In the genomic region with DNA sequence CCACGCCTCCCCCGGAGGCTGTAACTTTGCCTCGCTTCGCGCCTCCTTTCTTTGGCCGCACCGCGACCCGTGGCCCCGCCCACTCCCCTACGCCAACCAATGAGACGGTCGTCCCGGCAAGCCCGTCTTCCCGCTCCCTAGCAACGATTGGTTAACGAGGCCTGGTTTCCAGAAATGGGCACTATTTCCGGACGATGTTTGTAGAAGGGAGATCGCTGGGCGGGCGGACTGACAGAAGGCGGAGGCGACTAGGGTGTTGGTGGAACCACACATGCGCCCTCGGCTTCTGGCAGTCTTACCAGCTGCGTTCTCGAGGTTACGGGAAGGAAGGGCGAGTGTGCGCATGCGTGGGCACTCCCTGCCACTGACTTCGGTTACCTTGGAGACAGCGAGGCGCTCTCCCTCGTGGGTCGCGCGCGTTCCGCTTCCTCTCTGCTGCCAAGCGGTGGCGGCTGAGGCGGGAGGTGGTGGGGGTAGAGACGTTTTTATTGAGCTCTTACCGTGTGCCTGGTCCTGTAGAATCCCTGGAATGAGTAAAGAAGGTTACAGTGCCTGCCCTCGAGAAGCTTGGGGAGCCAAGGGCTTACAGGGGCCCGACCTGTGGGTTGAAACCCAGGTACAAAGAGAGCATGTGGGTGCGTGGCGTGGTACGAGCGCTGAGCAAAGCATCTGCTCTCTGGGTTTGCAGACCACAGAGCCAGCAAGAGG, we compare ENCODE assay signal across 1 cellular context.
TF ChIP-seq lines count a peak whose summit lies in the region.

No MANE protein-coding gene starts in this region.

TF ChIP-seq in H1, 55 proteins besides CTCF, POLR2A, EP300 and RAD21:
- TF ChIP-seq TAF7 (optimal IDR thresholded peaks at IDR 0.05; ENCODE audit: borderline replicate concordance, low read depth, low read length) (no peak), GABPA (IDR thresholded peaks at IDR 0.05; ENCODE audit: borderline replicate concordance, insufficient read depth, low read length) (no peak), PHF8 (conservative IDR thresholded peaks at IDR 0.05; ENCODE audit: low read depth, low read length) (peak; percentile 37; the same call in 1 of the 2 replicates), CHD2 (IDR thresholded peaks at IDR 0.05; ENCODE audit: low read length) (peak; percentile 78), SIRT6 (IDR thresholded peaks at IDR 0.05; ENCODE audit: low read length) (no peak), ZNF274 (IDR thresholded peaks at IDR 0.05; ENCODE audit: borderline replicate concordance, extremely low read depth, low read length) (no peak), GTF2F1 (IDR thresholded peaks at IDR 0.05; ENCODE audit: borderline replicate concordance, low read depth, low read length) (no peak), SAP30 (IDR thresholded peaks at IDR 0.05; ENCODE audit: insufficient read depth, insufficient replicate concordance, low read length) (peak; percentile 97), ASH2L (IDR thresholded peaks at IDR 0.05; ENCODE audit: low read length) (peak; percentile 9), CREB1 (IDR thresholded peaks at IDR 0.05) (0 out of 2 replicates have a peak, but pooled peaks have one; percentile 41), EZH2 (IDR thresholded peaks at IDR 0.05; ENCODE audit: low read depth, low read length, severe bottlenecking) (no peak), KDM5A (IDR thresholded peaks at IDR 0.05; ENCODE audit: low read length) (no peak), RFX5 (IDR thresholded peaks at IDR 0.05; ENCODE audit: borderline replicate concordance, low read depth, low read length) (0 out of 2 replicates have a peak, but pooled peaks have one; percentile 14), RNF2 (IDR thresholded peaks at IDR 0.05; ENCODE audit: borderline replicate concordance, low read depth, low read length, missing control alignments, poor library complexity, severe bottlenecking) (no peak), CBX5 (IDR thresholded peaks at IDR 0.05; ENCODE audit: low read depth, low read length) (no peak), SRF (IDR thresholded peaks at IDR 0.05; ENCODE audit: low read depth, low read length) (peak; percentile 100), SIX5 (IDR thresholded peaks at IDR 0.05; ENCODE audit: low read depth, low read length) (no peak), HDAC2 (IDR thresholded peaks at IDR 0.05; ENCODE audit: borderline replicate concordance in 1 of 2, low read depth in 2 of 2, low read length in 2 of 2) (peak in 1 of 2 experiments; percentile 60; a peak in 2 of 4 replicates), TEAD4 (IDR thresholded peaks at IDR 0.05; ENCODE audit: low read depth, low read length) (no peak), RBBP5 (IDR thresholded peaks at IDR 0.05; ENCODE audit: borderline replicate concordance, low read depth, low read length) (no peak), POLR2AphosphoS5 (IDR thresholded peaks at IDR 0.05; ENCODE audit: low read depth, low read length) (peak; percentile 29; the same call in 1 of the 2 replicates), SP1 (IDR thresholded peaks at IDR 0.05; ENCODE audit: low read depth, low read length) (peak; percentile 87), RXRA (IDR thresholded peaks at IDR 0.05; ENCODE audit: insufficient read depth, low read depth, low read length) (no peak), POU5F1 (IDR thresholded peaks at IDR 0.05; ENCODE audit: low read depth, low read length) (no peak), SP2 (IDR thresholded peaks at IDR 0.05; ENCODE audit: low read length) (no peak; the same call in 1 of the 2 replicates), FOSL1 (IDR thresholded peaks at IDR 0.05; ENCODE audit: insufficient read depth, low read depth, low read length) (no peak), CHD1 (IDR thresholded peaks at IDR 0.05; ENCODE audit: low read depth, low read length) (no peak), TBP (IDR thresholded peaks at IDR 0.05; ENCODE audit: low read depth, low read length) (peak; percentile 52), CEBPB (IDR thresholded peaks at IDR 0.05; ENCODE audit: low read depth, low read length) (no peak), TAF1 (IDR thresholded peaks at IDR 0.05; ENCODE audit: low read depth, low read length) (0 out of 2 replicates have a peak, but pooled peaks have one; percentile 37), BRCA1 (IDR thresholded peaks at IDR 0.05; ENCODE audit: low read depth, low read length) (no peak), TCF12 (IDR thresholded peaks at IDR 0.05; ENCODE audit: low read depth, low read length) (no peak), MAFK (IDR thresholded peaks at IDR 0.05; ENCODE audit: low read depth, low read length) (no peak), NRF1 (IDR thresholded peaks at IDR 0.05; ENCODE audit: low read depth, low read length) (peak; percentile 81), NANOG (IDR thresholded peaks at IDR 0.05; ENCODE audit: insufficient read depth, low read depth, low read length, poor library complexity, severe bottlenecking) (no peak), SIN3A (conservative IDR thresholded peaks at IDR 0.05 in 1 of 2, IDR thresholded peaks at IDR 0.05 in 1 of 2; ENCODE audit: low read depth in 1 of 2, low read length in 2 of 2) (peak in 1 of 2 experiments; percentile 88; a peak in 2 of 4 replicates), CTBP2 (IDR thresholded peaks at IDR 0.05; ENCODE audit: borderline replicate concordance, insufficient read depth, insufficient read length, low read length) (no peak), BACH1 (IDR thresholded peaks at IDR 0.05; ENCODE audit: low read length) (peak; percentile 48; the same call in 1 of the 2 replicates), HDAC6 (IDR thresholded peaks at IDR 0.05; ENCODE audit: low read depth, low read length) (no peak), JUND (IDR thresholded peaks at IDR 0.05; ENCODE audit: low read length) (no peak), YY1 (IDR thresholded peaks at IDR 0.05; ENCODE audit: low read depth, low read length) (no peak), BCL11A (IDR thresholded peaks at IDR 0.05; ENCODE audit: low read depth in 2 of 2, low read length in 2 of 2) (no peak), SP4 (IDR thresholded peaks at IDR 0.05; ENCODE audit: low read length) (peak; percentile 82; the same call in 1 of the 2 replicates), CBX8 (IDR thresholded peaks at IDR 0.05; ENCODE audit: borderline replicate concordance, low read depth, low read length) (no peak)
- TF ChIP-seq, protein P1, sequence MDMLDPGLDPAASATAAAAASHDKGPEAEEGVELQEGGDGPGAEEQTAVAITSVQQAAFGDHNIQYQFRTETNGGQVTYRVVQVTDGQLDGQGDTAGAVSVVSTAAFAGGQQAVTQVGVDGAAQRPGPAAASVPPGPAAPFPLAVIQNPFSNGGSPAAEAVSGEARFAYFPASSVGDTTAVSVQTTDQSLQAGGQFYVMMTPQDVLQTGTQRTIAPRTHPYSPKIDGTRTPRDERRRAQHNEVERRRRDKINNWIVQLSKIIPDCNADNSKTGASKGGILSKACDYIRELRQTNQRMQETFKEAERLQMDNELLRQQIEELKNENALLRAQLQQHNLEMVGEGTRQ (IDR thresholded peaks at IDR 0.05; ENCODE audit: low read length): no peak
- TF ChIP-seq, protein P2, sequence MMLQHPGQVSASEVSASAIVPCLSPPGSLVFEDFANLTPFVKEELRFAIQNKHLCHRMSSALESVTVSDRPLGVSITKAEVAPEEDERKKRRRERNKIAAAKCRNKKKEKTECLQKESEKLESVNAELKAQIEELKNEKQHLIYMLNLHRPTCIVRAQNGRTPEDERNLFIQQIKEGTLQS (IDR thresholded peaks at IDR 0.05; ENCODE audit: insufficient read depth, low read depth, low read length): no peak
- TF ChIP-seq, protein P3, sequence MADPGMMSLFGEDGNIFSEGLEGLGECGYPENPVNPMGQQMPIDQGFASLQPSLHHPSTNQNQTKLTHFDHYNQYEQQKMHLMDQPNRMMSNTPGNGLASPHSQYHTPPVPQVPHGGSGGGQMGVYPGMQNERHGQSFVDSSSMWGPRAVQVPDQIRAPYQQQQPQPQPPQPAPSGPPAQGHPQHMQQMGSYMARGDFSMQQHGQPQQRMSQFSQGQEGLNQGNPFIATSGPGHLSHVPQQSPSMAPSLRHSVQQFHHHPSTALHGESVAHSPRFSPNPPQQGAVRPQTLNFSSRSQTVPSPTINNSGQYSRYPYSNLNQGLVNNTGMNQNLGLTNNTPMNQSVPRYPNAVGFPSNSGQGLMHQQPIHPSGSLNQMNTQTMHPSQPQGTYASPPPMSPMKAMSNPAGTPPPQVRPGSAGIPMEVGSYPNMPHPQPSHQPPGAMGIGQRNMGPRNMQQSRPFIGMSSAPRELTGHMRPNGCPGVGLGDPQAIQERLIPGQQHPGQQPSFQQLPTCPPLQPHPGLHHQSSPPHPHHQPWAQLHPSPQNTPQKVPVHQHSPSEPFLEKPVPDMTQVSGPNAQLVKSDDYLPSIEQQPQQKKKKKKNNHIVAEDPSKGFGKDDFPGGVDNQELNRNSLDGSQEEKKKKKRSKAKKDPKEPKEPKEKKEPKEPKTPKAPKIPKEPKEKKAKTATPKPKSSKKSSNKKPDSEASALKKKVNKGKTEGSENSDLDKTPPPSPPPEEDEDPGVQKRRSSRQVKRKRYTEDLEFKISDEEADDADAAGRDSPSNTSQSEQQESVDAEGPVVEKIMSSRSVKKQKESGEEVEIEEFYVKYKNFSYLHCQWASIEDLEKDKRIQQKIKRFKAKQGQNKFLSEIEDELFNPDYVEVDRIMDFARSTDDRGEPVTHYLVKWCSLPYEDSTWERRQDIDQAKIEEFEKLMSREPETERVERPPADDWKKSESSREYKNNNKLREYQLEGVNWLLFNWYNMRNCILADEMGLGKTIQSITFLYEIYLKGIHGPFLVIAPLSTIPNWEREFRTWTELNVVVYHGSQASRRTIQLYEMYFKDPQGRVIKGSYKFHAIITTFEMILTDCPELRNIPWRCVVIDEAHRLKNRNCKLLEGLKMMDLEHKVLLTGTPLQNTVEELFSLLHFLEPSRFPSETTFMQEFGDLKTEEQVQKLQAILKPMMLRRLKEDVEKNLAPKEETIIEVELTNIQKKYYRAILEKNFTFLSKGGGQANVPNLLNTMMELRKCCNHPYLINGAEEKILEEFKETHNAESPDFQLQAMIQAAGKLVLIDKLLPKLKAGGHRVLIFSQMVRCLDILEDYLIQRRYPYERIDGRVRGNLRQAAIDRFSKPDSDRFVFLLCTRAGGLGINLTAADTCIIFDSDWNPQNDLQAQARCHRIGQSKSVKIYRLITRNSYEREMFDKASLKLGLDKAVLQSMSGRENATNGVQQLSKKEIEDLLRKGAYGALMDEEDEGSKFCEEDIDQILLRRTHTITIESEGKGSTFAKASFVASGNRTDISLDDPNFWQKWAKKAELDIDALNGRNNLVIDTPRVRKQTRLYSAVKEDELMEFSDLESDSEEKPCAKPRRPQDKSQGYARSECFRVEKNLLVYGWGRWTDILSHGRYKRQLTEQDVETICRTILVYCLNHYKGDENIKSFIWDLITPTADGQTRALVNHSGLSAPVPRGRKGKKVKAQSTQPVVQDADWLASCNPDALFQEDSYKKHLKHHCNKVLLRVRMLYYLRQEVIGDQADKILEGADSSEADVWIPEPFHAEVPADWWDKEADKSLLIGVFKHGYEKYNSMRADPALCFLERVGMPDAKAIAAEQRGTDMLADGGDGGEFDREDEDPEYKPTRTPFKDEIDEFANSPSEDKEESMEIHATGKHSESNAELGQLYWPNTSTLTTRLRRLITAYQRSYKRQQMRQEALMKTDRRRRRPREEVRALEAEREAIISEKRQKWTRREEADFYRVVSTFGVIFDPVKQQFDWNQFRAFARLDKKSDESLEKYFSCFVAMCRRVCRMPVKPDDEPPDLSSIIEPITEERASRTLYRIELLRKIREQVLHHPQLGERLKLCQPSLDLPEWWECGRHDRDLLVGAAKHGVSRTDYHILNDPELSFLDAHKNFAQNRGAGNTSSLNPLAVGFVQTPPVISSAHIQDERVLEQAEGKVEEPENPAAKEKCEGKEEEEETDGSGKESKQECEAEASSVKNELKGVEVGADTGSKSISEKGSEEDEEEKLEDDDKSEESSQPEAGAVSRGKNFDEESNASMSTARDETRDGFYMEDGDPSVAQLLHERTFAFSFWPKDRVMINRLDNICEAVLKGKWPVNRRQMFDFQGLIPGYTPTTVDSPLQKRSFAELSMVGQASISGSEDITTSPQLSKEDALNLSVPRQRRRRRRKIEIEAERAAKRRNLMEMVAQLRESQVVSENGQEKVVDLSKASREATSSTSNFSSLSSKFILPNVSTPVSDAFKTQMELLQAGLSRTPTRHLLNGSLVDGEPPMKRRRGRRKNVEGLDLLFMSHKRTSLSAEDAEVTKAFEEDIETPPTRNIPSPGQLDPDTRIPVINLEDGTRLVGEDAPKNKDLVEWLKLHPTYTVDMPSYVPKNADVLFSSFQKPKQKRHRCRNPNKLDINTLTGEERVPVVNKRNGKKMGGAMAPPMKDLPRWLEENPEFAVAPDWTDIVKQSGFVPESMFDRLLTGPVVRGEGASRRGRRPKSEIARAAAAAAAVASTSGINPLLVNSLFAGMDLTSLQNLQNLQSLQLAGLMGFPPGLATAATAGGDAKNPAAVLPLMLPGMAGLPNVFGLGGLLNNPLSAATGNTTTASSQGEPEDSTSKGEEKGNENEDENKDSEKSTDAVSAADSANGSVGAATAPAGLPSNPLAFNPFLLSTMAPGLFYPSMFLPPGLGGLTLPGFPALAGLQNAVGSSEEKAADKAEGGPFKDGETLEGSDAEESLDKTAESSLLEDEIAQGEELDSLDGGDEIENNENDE (IDR thresholded peaks at IDR 0.05; ENCODE audit: insufficient replicate concordance, low read length): no peak
- TF ChIP-seq, protein P4, sequence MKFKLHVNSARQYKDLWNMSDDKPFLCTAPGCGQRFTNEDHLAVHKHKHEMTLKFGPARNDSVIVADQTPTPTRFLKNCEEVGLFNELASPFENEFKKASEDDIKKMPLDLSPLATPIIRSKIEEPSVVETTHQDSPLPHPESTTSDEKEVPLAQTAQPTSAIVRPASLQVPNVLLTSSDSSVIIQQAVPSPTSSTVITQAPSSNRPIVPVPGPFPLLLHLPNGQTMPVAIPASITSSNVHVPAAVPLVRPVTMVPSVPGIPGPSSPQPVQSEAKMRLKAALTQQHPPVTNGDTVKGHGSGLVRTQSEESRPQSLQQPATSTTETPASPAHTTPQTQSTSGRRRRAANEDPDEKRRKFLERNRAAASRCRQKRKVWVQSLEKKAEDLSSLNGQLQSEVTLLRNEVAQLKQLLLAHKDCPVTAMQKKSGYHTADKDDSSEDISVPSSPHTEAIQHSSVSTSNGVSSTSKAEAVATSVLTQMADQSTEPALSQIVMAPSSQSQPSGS (IDR thresholded peaks at IDR 0.05; ENCODE audit: low read length): no peak
- TF ChIP-seq, protein P5, sequence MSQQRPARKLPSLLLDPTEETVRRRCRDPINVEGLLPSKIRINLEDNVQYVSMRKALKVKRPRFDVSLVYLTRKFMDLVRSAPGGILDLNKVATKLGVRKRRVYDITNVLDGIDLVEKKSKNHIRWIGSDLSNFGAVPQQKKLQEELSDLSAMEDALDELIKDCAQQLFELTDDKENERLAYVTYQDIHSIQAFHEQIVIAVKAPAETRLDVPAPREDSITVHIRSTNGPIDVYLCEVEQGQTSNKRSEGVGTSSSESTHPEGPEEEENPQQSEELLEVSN (IDR thresholded peaks at IDR 0.05): peak; percentile 53; the same call in 1 of the 2 replicates
- TF ChIP-seq, protein P6, sequence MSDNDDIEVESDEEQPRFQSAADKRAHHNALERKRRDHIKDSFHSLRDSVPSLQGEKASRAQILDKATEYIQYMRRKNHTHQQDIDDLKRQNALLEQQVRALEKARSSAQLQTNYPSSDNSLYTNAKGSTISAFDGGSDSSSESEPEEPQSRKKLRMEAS (IDR thresholded peaks at IDR 0.05): peak; percentile 81
